8 cellular contexts compared by ENCODE assay signal in the genomic region with DNA sequence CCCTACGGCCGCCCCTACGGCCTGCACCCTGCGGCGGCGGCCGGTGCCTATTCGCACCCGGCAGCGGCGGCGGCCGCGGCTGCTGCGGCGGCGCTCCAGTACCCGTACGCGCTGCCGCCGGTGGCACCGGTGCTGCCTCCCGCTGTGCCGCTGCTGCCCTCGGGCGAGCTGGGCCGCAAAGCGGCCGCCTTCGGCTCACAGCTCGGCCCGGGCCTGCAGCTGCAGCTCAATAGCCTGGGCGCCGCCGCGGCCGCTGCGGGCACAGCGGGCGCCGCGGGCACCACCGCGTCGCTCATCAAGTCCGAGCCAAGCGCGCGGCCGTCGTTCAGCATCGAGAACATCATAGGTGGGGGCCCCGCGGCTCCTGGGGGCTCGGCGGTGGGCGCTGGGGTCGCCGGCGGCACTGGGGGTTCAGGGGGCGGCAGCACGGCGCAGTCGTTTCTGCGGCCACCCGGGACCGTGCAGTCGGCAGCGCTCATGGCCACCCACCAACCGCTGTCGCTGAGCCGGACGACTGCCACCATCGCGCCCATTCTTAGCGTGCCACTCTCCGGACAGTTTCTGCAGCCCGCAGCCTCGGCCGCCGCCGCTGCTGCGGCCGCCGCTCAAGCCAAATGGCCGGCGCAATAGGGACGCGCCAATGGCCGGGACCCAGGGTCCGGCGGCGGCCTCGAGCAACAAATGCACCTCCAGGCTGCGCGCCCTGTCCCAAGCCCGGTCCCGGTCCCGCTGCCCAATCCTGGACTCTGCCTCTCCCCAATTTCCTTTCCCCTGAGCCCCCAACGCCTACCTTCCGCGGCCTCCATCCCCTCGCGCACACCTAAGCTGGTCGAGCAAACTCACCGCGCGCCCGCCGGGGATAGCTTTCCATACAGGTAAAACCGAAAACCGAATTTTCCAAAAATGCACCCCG. TPM values are rescaled to one million over a fixed set of nuclear protein-coding genes. Genes with fewer than 3 reads are reported as not detected.
A peak's percentile ranks its signal among the peaks of the same experiment; 100 is the strongest.
DNase-seq lines count a peak whose midpoint lies in the region; ATAC-seq and TF ChIP-seq lines count a peak whose summit lies in the region.

No MANE protein-coding gene starts in this region.

- H3K27ac Mint-ChIP-seq in memory B cell, result peak overlapping the region; percentile 84

- H3K4me3 Mint-ChIP-seq in activated T-cell treated with anti-CD3 and anti-CD28 coated beads, Interleukin-2, amount 50 U/mL, for 4 hours, result peak overlapping the region; percentile 64
- H3K4me3 Mint-ChIP-seq in memory B cell, result peak overlapping the region; percentile 72

- peaks cover 12% of the 10 kb centered on the region for H3K27me3 ChIP-seq in A673 (replicated peaks; ENCODE audit: insufficient read depth, low read depth, low read length, poor library complexity)

- BruUV-seq in A673 (replicated peaks; lab: Mats Ljungman, UMichigan), result no TSS peak

- H3K27ac ChIP-seq in A673 (ENCODE audit: low read depth, low read length, poor library complexity, severe bottlenecking), result no peak overlapping the region

- peaks cover 2% of the 10 kb centered on the region for H3K36me3 Mint-ChIP-seq in activated T-cell treated with anti-CD3 and anti-CD28 coated beads, Interleukin-2, amount 50 U/mL, for 4 hours (ENCODE audit: insufficient read depth)
- peaks cover 7% of the 10 kb centered on the region for H3K36me3 Mint-ChIP-seq in memory B cell

- CTCF ChIA-PET in A673 (lab: Charles Lee), result interaction anchor here (0.6 to 1.0 kb wide), 3 partner anchors 17 to 316 kb away, joined by 3 to 9 read pairs (median 7); no protein-coding TSS in a partner anchor

- peaks cover 27% of the 10 kb centered on the region for H3K4me1 Mint-ChIP-seq in activated T-cell treated with anti-CD3 and anti-CD28 coated beads, Interleukin-2, amount 50 U/mL, for 4 hours (ENCODE audit: low read depth)
- H3K4me1 Mint-ChIP-seq in memory B cell, result peaks cover 13% of the 10 kb centered on the region

- peaks cover 74% of the 10 kb centered on the region for H3K27me3 Mint-ChIP-seq in activated T-cell treated with anti-CD3 and anti-CD28 coated beads, Interleukin-2, amount 50 U/mL, for 4 hours (ENCODE audit: low read depth)
- H3K27me3 Mint-ChIP-seq in memory B cell, result peaks cover 35% of the 10 kb centered on the region

- POLR2A ChIA-PET in A673 (lab: Charles Lee; ENCODE audit: low non-redundant PET), result no interaction called here

- peak in 1 of 2 donors; percentile 6 for ATAC-seq in activated T-cell treated with anti-CD3 and anti-CD28 coated beads, Interleukin-2, amount 50 U/mL, for 4 hours
- ATAC-seq in memory B cell (ENCODE audit: low read depth) (no peak), GM18868 (IDR thresholded peaks at IDR 0.05; ENCODE audit: unreplicated experiment) (no peak)

- no peaks in the 10 kb centered on the region for H3K9me3 ChIP-seq in A673 (ENCODE audit: low read depth, low read length, poor library complexity, severe bottlenecking)

- H3K4me3 ChIP-seq in A673 (ENCODE audit: low read depth, low read length, poor library complexity, severe bottlenecking), result peak overlapping the region; percentile 81

- DNase-seq in A673 (ENCODE audit: low spot score), result no peak
- DNase-seq in DMS53 treated with DMSO at 0.1 percent for 48 hours (lab: John Stamatoyannopoulos, UW; ENCODE audit: unreplicated experiment), result peak; percentile 64
- no peak for DNase-seq in activated T-cell treated with anti-CD3 and anti-CD28 coated beads, Interleukin-2, amount 50 U/mL, for 4 hours
- DNase-seq in memory B cell (ENCODE audit: low spot score in 2 of 2), result no peak
- DNase-seq in NCI-H446 treated with DMSO at 0.1 percent for 48 hours (lab: John Stamatoyannopoulos, UW), result no peak
- DNase-seq in NCI-H2107 (lab: John Stamatoyannopoulos, UW), result no peak
- DNase-seq in cerebellar nuclear complex (lab: John Stamatoyannopoulos, UW), result no peak

- no peaks in the 10 kb centered on the region for H3K36me3 ChIP-seq in A673 (ENCODE audit: insufficient read depth, low read length, poor library complexity, severe bottlenecking)

- intact Hi-C loops in A673 (cut with micrococcal nuclease; ENCODE audit: unreplicated experiment), result loop anchor here (5.0 to 10.0 kb wide), 2 partner anchors 211 to 482 kb away; no protein-coding TSS in a partner anchor

- no peaks in the 10 kb centered on the region for H3K4me1 ChIP-seq in A673 (ENCODE audit: insufficient read depth, low read length, poor library complexity, severe bottlenecking)

- no peak for TF ChIP-seq CTCF in A673 (conservative IDR thresholded peaks at IDR 0.05; ENCODE audit: low read depth, low read length)

- peaks cover 7% of the 10 kb centered on the region for H3K9me3 Mint-ChIP-seq in activated T-cell treated with anti-CD3 and anti-CD28 coated beads, Interleukin-2, amount 50 U/mL, for 4 hours
- peaks cover 11% of the 10 kb centered on the region for H3K9me3 Mint-ChIP-seq in memory B cell

RNA-seq across cellular contexts. Expression of a gene that starts 1.8 kb away (rescaled TPM):
- 4.5 and 4.7 TPM in 2 replicates for total RNA-seq in A673 (2021)
- total RNA-seq in activated T-cell treated with anti-CD3 and anti-CD28 coated beads, Interleukin-2, amount 50 U/mL, for 4 hours, result not detected

RNA-seq across cellular contexts. Expression of a gene that starts 43.3 kb away (rescaled TPM):
- total RNA-seq in A673 (2021), result 33.0 and 33.4 TPM in 2 replicates
- total RNA-seq in activated T-cell treated with anti-CD3 and anti-CD28 coated beads, Interleukin-2, amount 50 U/mL, for 4 hours, result 10 to 100 TPM; 13.8 to 16.6 (median 15.3) TPM
